Comparison of ENCODE assay signal across 1 cellular context in genomic region chr17:67623767-67624166, GRCh38.
TF ChIP-seq lines count a peak whose summit lies in the region.

No MANE protein-coding gene starts in this region.

TF ChIP-seq in HepG2, 621 proteins besides CTCF, POLR2A, EP300 and RAD21 (continued from another document):
- no peak for TF ChIP-seq ZNF362 (CRISPR knock-in tag; IDR thresholded peaks at IDR 0.05; ENCODE audit: borderline replicate concordance)
- TF ChIP-seq SPEN (CRISPR knock-in tag; IDR thresholded peaks at IDR 0.05; ENCODE audit: low read depth): no peak
- no peak for TF ChIP-seq NBN (conservative IDR thresholded peaks at IDR 0.05)
- no peak for TF ChIP-seq SMARCC2 (IDR thresholded peaks at IDR 0.05)
- TF ChIP-seq ZFP37 (CRISPR knock-in tag; IDR thresholded peaks at IDR 0.05; ENCODE audit: borderline replicate concordance): no peak
- TF ChIP-seq HES4 (CRISPR knock-in tag; IDR thresholded peaks at IDR 0.05; ENCODE audit: borderline replicate concordance): no peak
- TF ChIP-seq ZC3H4 (CRISPR knock-in tag; IDR thresholded peaks at IDR 0.05; ENCODE audit: borderline replicate concordance): no peak
- TF ChIP-seq IRF1 (CRISPR knock-in tag; IDR thresholded peaks at IDR 0.05; ENCODE audit: low read depth): no peak
- TF ChIP-seq RELA (CRISPR knock-in tag; IDR thresholded peaks at IDR 0.05): no peak
- TF ChIP-seq, protein P1, sequence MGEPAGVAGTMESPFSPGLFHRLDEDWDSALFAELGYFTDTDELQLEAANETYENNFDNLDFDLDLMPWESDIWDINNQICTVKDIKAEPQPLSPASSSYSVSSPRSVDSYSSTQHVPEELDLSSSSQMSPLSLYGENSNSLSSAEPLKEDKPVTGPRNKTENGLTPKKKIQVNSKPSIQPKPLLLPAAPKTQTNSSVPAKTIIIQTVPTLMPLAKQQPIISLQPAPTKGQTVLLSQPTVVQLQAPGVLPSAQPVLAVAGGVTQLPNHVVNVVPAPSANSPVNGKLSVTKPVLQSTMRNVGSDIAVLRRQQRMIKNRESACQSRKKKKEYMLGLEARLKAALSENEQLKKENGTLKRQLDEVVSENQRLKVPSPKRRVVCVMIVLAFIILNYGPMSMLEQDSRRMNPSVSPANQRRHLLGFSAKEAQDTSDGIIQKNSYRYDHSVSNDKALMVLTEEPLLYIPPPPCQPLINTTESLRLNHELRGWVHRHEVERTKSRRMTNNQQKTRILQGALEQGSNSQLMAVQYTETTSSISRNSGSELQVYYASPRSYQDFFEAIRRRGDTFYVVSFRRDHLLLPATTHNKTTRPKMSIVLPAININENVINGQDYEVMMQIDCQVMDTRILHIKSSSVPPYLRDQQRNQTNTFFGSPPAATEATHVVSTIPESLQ (CRISPR knock-in tag; conservative IDR thresholded peaks at IDR 0.05): no peak
- TF ChIP-seq CAMTA2 (CRISPR knock-in tag; IDR thresholded peaks at IDR 0.05; ENCODE audit: borderline replicate concordance): no peak
